31 cellular contexts compared by ENCODE assay signal in the genomic region with DNA sequence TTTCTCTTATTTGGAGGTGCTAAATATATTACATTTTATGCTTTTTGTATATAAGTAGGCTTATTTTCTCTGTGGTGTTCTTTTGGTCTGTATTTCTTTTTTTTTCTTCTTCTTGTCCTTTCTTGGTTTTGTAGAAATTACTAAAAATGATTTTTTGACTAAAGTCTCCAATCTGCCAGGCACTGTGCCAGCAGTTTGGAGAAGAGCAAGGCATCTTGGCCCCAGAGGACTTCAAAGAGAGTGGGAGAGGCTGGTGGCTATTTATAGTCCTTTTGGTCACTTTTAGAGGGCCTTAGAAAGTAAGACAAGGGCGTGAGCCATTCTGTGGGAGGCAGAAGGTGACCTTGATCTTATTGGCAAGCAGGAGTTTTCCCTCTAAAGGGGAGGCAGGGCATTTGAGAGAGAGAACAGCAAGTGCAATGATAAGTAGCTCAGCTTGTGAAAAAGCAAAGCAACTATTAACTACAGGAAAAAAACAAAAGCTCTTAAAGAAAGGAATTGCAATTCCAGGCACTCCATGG.
"Had no signal": no experiment of that assay in that cellular context is flagged by ENCODE, and none has a peak within 500 bp of the region (broad histone marks: within the 10 kb centered on the region; RNA-seq: fewer than 3 reads in every experiment).

No MANE protein-coding gene starts in this region.

- H2AFZ ChIP-seq: PC-9 had no signal

- H3K27ac Mint-ChIP-seq: activated CD4-positive, alpha-beta T cell treated with anti-CD3 and anti-CD28 coated beads, Interleukin-2, amount 10 ng/mL, durations not matched to agents 24 days and 14 days; activated CD8-positive, alpha-beta T cell treated with anti-CD3 and anti-CD28 coated beads for 36 hours; activated naive CD8-positive, alpha-beta T cell treated with anti-CD3 and anti-CD28 coated beads, Interleukin-2, amount 10 ng/mL, durations not matched to agents 7 days and 5 days; activated T-cell treated with anti-CD3 and anti-CD28 coated beads, Interleukin-2, amount 50 U/mL, for 72 hours; activated T-helper 17 cell treated with anti-CD3 and anti-CD28 coated beads, Interleukin-2, amount 50 U/mL, for 72 hours had no signal

- DNase-seq: activated CD4-positive, alpha-beta T cell treated with anti-CD3 and anti-CD28 coated beads, Interleukin-2, amount 10 ng/mL, durations not matched to agents 24 days and 14 days; activated CD4-positive, alpha-beta T cell treated with anti-CD3 and anti-CD28 coated beads, Interleukin-2, amount 50 U/mL, for 4 hours; activated CD8-positive, alpha-beta T cell treated with anti-CD3 and anti-CD28 coated beads for 36 hours; activated effector memory CD4-positive, alpha-beta T cell treated with anti-CD3 and anti-CD28 coated beads, Interleukin-2, amount 50 U/mL, for 16 hours; activated naive CD4-positive, alpha-beta T cell; activated naive CD4-positive, alpha-beta T cell treated with anti-CD3 and anti-CD28 coated beads, Interleukin-2, amount 50 U/mL, for 16 hours; activated naive CD8-positive, alpha-beta T cell treated with anti-CD3 and anti-CD28 coated beads, Interleukin-2, amount 10 ng/mL, durations not matched to agents 7 days and 5 days; activated T-cell treated with anti-CD3 and anti-CD28 coated beads, Interleukin-2, amount 50 U/mL, for 1 hour; activated T-cell treated with anti-CD3 and anti-CD28 coated beads, Interleukin-2, amount 50 U/mL, for 72 hours; body of pancreas; MM.1S; MV-4-11; NCI-H1092; NCI-H1436 treated with DMSO at 0.1 percent for 48 hours; NCI-H1694 treated with DMSO at 0.1 percent for 48 hours; NCI-H2029; NCI-H345; NCI-H524 treated with DMSO at 0.1 percent for 48 hours; NK-92 treated with Interleukin-12 subunit alpha and Interleukin-12 subunit beta, amount 100 ng/mL, for 24 hours; PC-9; SHP77; SJCRH30; T1000 had no signal

- H3K9me3 ChIP-seq: SJCRH30 had no signal

- H3K27me3 Mint-ChIP-seq: activated CD4-positive, alpha-beta T cell treated with anti-CD3 and anti-CD28 coated beads, Interleukin-2, amount 10 ng/mL, durations not matched to agents 24 days and 14 days; activated CD8-positive, alpha-beta T cell treated with anti-CD3 and anti-CD28 coated beads for 36 hours; activated naive CD8-positive, alpha-beta T cell treated with anti-CD3 and anti-CD28 coated beads, Interleukin-2, amount 10 ng/mL, durations not matched to agents 7 days and 5 days; activated T-helper 17 cell treated with anti-CD3 and anti-CD28 coated beads, Interleukin-2, amount 50 U/mL, for 72 hours had no signal

- H3K4me1 Mint-ChIP-seq: activated CD4-positive, alpha-beta T cell treated with anti-CD3 and anti-CD28 coated beads, Interleukin-2, amount 10 ng/mL, durations not matched to agents 24 days and 14 days; activated naive CD8-positive, alpha-beta T cell treated with anti-CD3 and anti-CD28 coated beads, Interleukin-2, amount 10 ng/mL, durations not matched to agents 7 days and 5 days; activated T-helper 17 cell treated with anti-CD3 and anti-CD28 coated beads, Interleukin-2, amount 50 U/mL, for 72 hours had no signal

- FAIRE-seq: astrocyte, RCC 7860, TTC549 had no signal

- H3K4me1 ChIP-seq: breast epithelium, SJCRH30 had no signal

- H3K27ac ChIP-seq: body of pancreas, breast epithelium, KMS-11, PC-9, RWPE1, SJCRH30 had no signal

- H3K4me3 ChIP-seq: body of pancreas, breast epithelium, PC-9, SJCRH30, SK-N-MC had no signal

- H3K4me3 Mint-ChIP-seq: activated CD4-positive, alpha-beta T cell treated with anti-CD3 and anti-CD28 coated beads, Interleukin-2, amount 10 ng/mL, durations not matched to agents 24 days and 14 days; activated CD8-positive, alpha-beta T cell treated with anti-CD3 and anti-CD28 coated beads for 36 hours; activated naive CD8-positive, alpha-beta T cell treated with anti-CD3 and anti-CD28 coated beads, Interleukin-2, amount 10 ng/mL, durations not matched to agents 7 days and 5 days; activated T-cell treated with anti-CD3 and anti-CD28 coated beads, Interleukin-2, amount 50 U/mL, for 72 hours; activated T-helper 17 cell treated with anti-CD3 and anti-CD28 coated beads, Interleukin-2, amount 50 U/mL, for 72 hours had no signal

- H3K36me3 Mint-ChIP-seq: activated naive CD8-positive, alpha-beta T cell treated with anti-CD3 and anti-CD28 coated beads, Interleukin-2, amount 10 ng/mL, durations not matched to agents 7 days and 5 days had no signal

- H3K36me3 ChIP-seq: breast epithelium, SJCRH30 had no signal

- ATAC-seq: activated CD8-positive, alpha-beta T cell treated with anti-CD3 and anti-CD28 coated beads for 36 hours; activated T-cell treated with anti-CD3 and anti-CD28 coated beads, Interleukin-2, amount 50 U/mL, for 72 hours; activated T-helper 17 cell treated with anti-CD3 and anti-CD28 coated beads, Interleukin-2, amount 50 U/mL, for 72 hours; body of pancreas had no signal

- H3K27me3 ChIP-seq: body of pancreas, breast epithelium, SJCRH30 had no signal

- H3K4me2 ChIP-seq: KMS-11, PC-9 had no signal

- H3K9ac ChIP-seq: KMS-11 had no signal
